ENCODE assay signal across 11 cellular contexts in the genomic region with DNA sequence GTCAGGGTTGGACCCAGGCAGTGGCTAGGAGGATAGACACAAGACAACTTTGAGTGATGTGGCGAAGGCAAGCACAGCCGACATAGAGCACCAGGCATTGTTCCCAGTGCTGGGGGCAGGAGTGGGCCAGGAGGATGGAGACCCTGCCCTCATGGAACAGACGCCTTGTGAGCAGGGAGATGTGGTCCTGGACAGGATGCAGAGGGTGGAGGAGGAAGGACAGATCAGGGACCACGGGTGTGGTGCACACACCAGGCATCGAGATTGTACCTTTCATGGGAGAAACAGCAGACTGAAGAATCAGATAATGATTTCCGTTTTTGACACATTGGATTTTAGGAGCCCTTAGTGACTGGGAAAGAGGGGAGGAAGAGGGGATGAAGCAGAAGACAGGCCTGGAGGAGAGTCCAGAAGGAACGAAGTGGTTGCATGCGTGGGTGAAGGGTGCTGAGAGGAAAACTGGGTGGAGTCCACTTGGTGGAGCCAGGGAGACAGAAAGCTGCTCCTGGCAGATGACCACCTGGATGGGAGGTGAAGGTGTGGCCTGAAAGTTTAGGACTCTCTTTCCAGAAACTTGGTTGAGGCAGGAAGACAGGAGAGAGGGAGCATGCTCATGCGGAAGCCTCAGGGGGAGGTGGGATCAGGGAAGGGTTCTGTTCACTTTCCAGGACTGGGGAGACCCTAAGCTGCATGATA. TPM values are rescaled to one million over a fixed set of nuclear protein-coding genes. Genes with fewer than 3 reads are reported as not detected.
"Had no signal": no experiment of that assay in that cellular context is flagged by ENCODE, and none has a peak within 500 bp of the region (broad histone marks: within the 10 kb centered on the region; RNA-seq: fewer than 3 reads in every experiment).

No MANE protein-coding gene starts in this region.

- H3K27ac ChIP-seq: adrenal gland, SK-N-MC had no signal

- H3K9me3 ChIP-seq: adrenal gland, right atrium auricular region had no signal

- H3K36me3 ChIP-seq: adrenal gland, right atrium auricular region had no signal

- FAIRE-seq: small intestine had no signal

- H3K4me1 ChIP-seq: adrenal gland, right atrium auricular region had no signal

- DNase-seq: activated effector memory CD4-positive, alpha-beta T cell treated with Interleukin-2 at 50 U/mL for 16 hours; adrenal gland; central memory CD4-positive, alpha-beta T cell; erythroblast; small intestine; trophoblast cell had no signal

- H3K4me3 ChIP-seq: adrenal gland, right atrium auricular region, SK-N-MC had no signal

- ATAC-seq: activated CD4-positive, CD25-positive, alpha-beta regulatory T cell treated with anti-CD3 and anti-CD28 coated beads, Interleukin-2, amount 50 U/mL, for 24 hours had no signal

- H3K27me3 ChIP-seq: adrenal gland, right atrium auricular region had no signal

RNA-seq across cellular contexts. Expression of gene MAP3K15, which starts 27.9 kb away (rescaled TPM):
- total RNA-seq: posterior vena cava, right atrium auricular region, Right ventricle myocardium inferior had no signal
